ENCODE assay signal across 10 cellular contexts in the genomic region with DNA sequence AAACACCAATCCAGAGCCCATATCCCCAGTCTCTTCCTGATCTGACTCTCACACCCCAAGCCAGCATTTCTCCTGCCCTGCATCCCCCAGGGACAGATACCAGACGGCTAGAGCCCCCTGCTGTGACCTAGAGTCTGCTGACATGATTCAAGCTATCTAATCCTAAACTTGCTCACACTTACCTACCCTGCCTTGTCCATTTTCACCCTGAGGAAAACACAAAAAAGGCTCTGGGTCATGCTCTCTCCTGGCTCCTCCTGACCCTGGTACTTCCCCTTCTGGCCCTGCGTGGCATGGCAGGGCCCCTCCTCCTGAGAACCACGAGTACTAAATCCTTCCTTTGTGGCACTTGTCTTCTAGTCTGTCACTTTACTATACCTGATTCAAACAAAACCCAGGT. TPM values are rescaled to one million over a fixed set of nuclear protein-coding genes. Genes with fewer than 3 reads are reported as not detected.
A peak's percentile ranks its signal among the peaks of the same experiment; 100 is the strongest.
DNase-seq lines count a peak whose midpoint lies in the region; ATAC-seq, FAIRE-seq and TF ChIP-seq lines count a peak whose summit lies in the region.
"Had no signal": no experiment of that assay in that cellular context is flagged by ENCODE, and none has a peak within 500 bp of the region (broad histone marks: within the 10 kb centered on the region; RNA-seq: fewer than 3 reads in every experiment).

No MANE protein-coding gene starts in this region.

- TF ChIP-seq CTCF in astrocyte (IDR thresholded peaks at IDR 0.05; ENCODE audit: insufficient read depth, low read depth, low read length) (no peak), retinal pigment epithelial cell (conservative IDR thresholded peaks at IDR 0.05; ENCODE audit: low read depth, low read length) (peak; percentile 13)

- H4K20me1 ChIP-seq in astrocyte (ENCODE audit: insufficient read depth, low read length): peaks cover 15% of the 10 kb centered on the region

- H3K27ac ChIP-seq in astrocyte (ENCODE audit: low read depth, low read length): no peak overlapping the region
- H3K27ac ChIP-seq: SK-N-MC had no signal

- H3K4me3 ChIP-seq in astrocyte (ENCODE audit: insufficient read depth, low read depth, low read length) (no peak overlapping the region), retinal pigment epithelial cell (ENCODE audit: low read length) (no peak overlapping the region)
- H3K4me3 ChIP-seq: SK-N-MC had no signal

- H3K79me2 ChIP-seq in astrocyte (ENCODE audit: insufficient read depth, low read length): peaks cover 4% of the 10 kb centered on the region

- H3K4me2 ChIP-seq in astrocyte (ENCODE audit: low read length): no peak overlapping the region

- H3K9me3 Mint-ChIP-seq in activated T-cell treated with anti-CD3 and anti-CD28 coated beads, Interleukin-2, amount 50 U/mL, for 4 hours: no peaks in the 10 kb centered on the region
- H3K9me3 Mint-ChIP-seq in astrocyte (ENCODE audit: unreplicated experiment): no peaks in the 10 kb centered on the region

- H3K27me3 Mint-ChIP-seq in activated T-cell treated with anti-CD3 and anti-CD28 coated beads, Interleukin-2, amount 50 U/mL, for 4 hours (ENCODE audit: low read depth): no peaks in the 10 kb centered on the region
- peaks cover 6% of the 10 kb centered on the region for H3K27me3 Mint-ChIP-seq in astrocyte (ENCODE audit: low read depth, unreplicated experiment)

- no peak overlapping the region for H3K9ac ChIP-seq in astrocyte (ENCODE audit: low read length)

- H3K4me3 Mint-ChIP-seq in activated T-cell treated with anti-CD3 and anti-CD28 coated beads, Interleukin-2, amount 50 U/mL, for 4 hours: peak overlapping the region; percentile 37
- H3K4me3 Mint-ChIP-seq in astrocyte (ENCODE audit: unreplicated experiment): peak overlapping the region; percentile 54

- no peaks in the 10 kb centered on the region for H3K9me3 ChIP-seq in astrocyte (ENCODE audit: insufficient read depth, low read depth, low read length)

- FAIRE-seq in astrocyte (lab: Jason Lieb, UNC): no peak

- no peak for ATAC-seq in activated T-cell treated with anti-CD3 and anti-CD28 coated beads, Interleukin-2, amount 50 U/mL, for 4 hours
- ATAC-seq in GM18909 (IDR thresholded peaks at IDR 0.05; ENCODE audit: poor library complexity, unreplicated experiment): no peak
- no peak for ATAC-seq in HG03196 (IDR thresholded peaks at IDR 0.05; ENCODE audit: unreplicated experiment)

- H2AFZ ChIP-seq in astrocyte (ENCODE audit: low read depth, low read length): no peak overlapping the region

- peaks cover 15% of the 10 kb centered on the region for H3K4me1 Mint-ChIP-seq in activated T-cell treated with anti-CD3 and anti-CD28 coated beads, Interleukin-2, amount 50 U/mL, for 4 hours (ENCODE audit: low read depth)
- H3K4me1 Mint-ChIP-seq in astrocyte (ENCODE audit: low read depth, unreplicated experiment): peaks cover 7% of the 10 kb centered on the region

- H3K36me3 Mint-ChIP-seq in activated T-cell treated with anti-CD3 and anti-CD28 coated beads, Interleukin-2, amount 50 U/mL, for 4 hours (ENCODE audit: insufficient read depth): no peaks in the 10 kb centered on the region
- H3K36me3 Mint-ChIP-seq in astrocyte (ENCODE audit: low read depth, unreplicated experiment): peaks cover 2% of the 10 kb centered on the region

- H3K27me3 ChIP-seq in astrocyte (ENCODE audit: insufficient read depth, low read length): no peaks in the 10 kb centered on the region

- H3K36me3 ChIP-seq in astrocyte (ENCODE audit: insufficient read depth, low read length): no peaks in the 10 kb centered on the region

- peaks cover 16% of the 10 kb centered on the region for H3K4me1 ChIP-seq in astrocyte (ENCODE audit: insufficient read depth, low read length)

- DNase-seq in activated T-cell treated with anti-CD3 and anti-CD28 coated beads, Interleukin-2, amount 50 U/mL, for 4 hours: no peak
- DNase-seq in activated T-cell treated with anti-CD3 and anti-CD28 coated beads, Interleukin-2, amount 50 U/mL, for 48 hours: no peak
- peak; percentile 59 for DNase-seq in NCI-H69 (lab: John Stamatoyannopoulos, UW)
- DNase-seq in astrocyte (ENCODE audit: low read depth): no peak
- DNase-seq in retinal pigment epithelial cell (ENCODE audit: low read depth): no peak
- no peak for DNase-seq in retina
- DNase-seq: NCI-H2081 treated with DMSO at 0.1 percent for 48 hours had no signal

- peak overlapping the region; percentile 48 for H3K27ac Mint-ChIP-seq in astrocyte (ENCODE audit: unreplicated experiment)

RNA-seq across cellular contexts. Expression of a gene that starts 2.8 kb away (rescaled TPM):
- 10 to 100 TPM; 27.5 to 39.3 (median 33.8) TPM for total RNA-seq in activated T-cell treated with anti-CD3 and anti-CD28 coated beads, Interleukin-2, amount 50 U/mL, for 4 hours
- 13.9 and 14.2 TPM in 2 replicates for total RNA-seq in astrocyte

RNA-seq across cellular contexts. Expression of a gene that starts 12.3 kb away (rescaled TPM):
- total RNA-seq in activated T-cell treated with anti-CD3 and anti-CD28 coated beads, Interleukin-2, amount 50 U/mL, for 4 hours: 100 to 1,000 TPM in 2 of 3 donors, 10 to 100 TPM in 1; 98.6 to 122 (median 106) TPM
- 31.1 and 34.0 TPM in 2 replicates for total RNA-seq in astrocyte

RNA-seq across cellular contexts. Expression of a gene that starts 16.1 kb away (rescaled TPM):
- total RNA-seq in activated T-cell treated with anti-CD3 and anti-CD28 coated beads, Interleukin-2, amount 50 U/mL, for 4 hours: 10 to 100 TPM; 76.6 to 79.1 (median 78.1) TPM
- total RNA-seq in astrocyte: 56.4 and 64.5 TPM in 2 replicates

RNA-seq across cellular contexts. Expression of a gene that starts 23.9 kb away (rescaled TPM):
- 10 to 100 TPM; 34.1 to 37.7 (median 35.2) TPM for total RNA-seq in activated T-cell treated with anti-CD3 and anti-CD28 coated beads, Interleukin-2, amount 50 U/mL, for 4 hours
- 34.4 and 35.4 TPM in 2 replicates for total RNA-seq in astrocyte

RNA-seq across cellular contexts. Expression of a gene that starts 51.0 kb away (rescaled TPM):
- total RNA-seq in activated T-cell treated with anti-CD3 and anti-CD28 coated beads, Interleukin-2, amount 50 U/mL, for 4 hours: 10 to 100 TPM; 81.6 to 99.0 (median 86.3) TPM
- total RNA-seq in astrocyte: 58.6 and 62.9 TPM in 2 replicates
